Comparison of ENCODE assay signal across 27 cellular contexts in genomic region chr14:32559048-32559447, GRCh38.
DNase-seq lines count a peak whose midpoint lies in the region; ATAC-seq and TF ChIP-seq lines count a peak whose summit lies in the region.
"Had no signal": no experiment of that assay in that cellular context is flagged by ENCODE, and none has a peak within 500 bp of the region (broad histone marks: within the 10 kb centered on the region; RNA-seq: fewer than 3 reads in every experiment).

No MANE protein-coding gene starts in this region.

- no peak overlapping the region for H3K4me3 Mint-ChIP-seq in HFFc6
- H3K4me3 Mint-ChIP-seq: activated CD8-positive, alpha-beta T cell treated with anti-CD3 and anti-CD28 coated beads for 36 hours; activated naive CD8-positive, alpha-beta T cell treated with anti-CD3 and anti-CD28 coated beads for 36 hours had no signal

- H3K36me3 ChIP-seq in mucosa of descending colon (ENCODE audit: low read depth): no peaks in the 10 kb centered on the region
- no peaks in the 10 kb centered on the region for H3K36me3 ChIP-seq in left lung
- H3K36me3 ChIP-seq: ascending aorta, esophagus muscularis mucosa, neutrophil, SJCRH30, upper lobe of right lung had no signal

- no peaks in the 10 kb centered on the region for H3K27me3 Mint-ChIP-seq in HFFc6 (ENCODE audit: insufficient read depth)
- H3K27me3 Mint-ChIP-seq: activated CD8-positive, alpha-beta T cell treated with anti-CD3 and anti-CD28 coated beads for 36 hours; activated naive CD8-positive, alpha-beta T cell treated with anti-CD3 and anti-CD28 coated beads for 36 hours had no signal

- H3K4me1 Mint-ChIP-seq in HFFc6 (ENCODE audit: low read depth): peaks cover 9% of the 10 kb centered on the region
- H3K4me1 Mint-ChIP-seq: activated naive CD8-positive, alpha-beta T cell treated with anti-CD3 and anti-CD28 coated beads for 36 hours had no signal

- no peaks in the 10 kb centered on the region for H3K9me3 ChIP-seq in mucosa of descending colon
- H3K9me3 ChIP-seq in left lung: no peaks in the 10 kb centered on the region
- H3K9me3 ChIP-seq: ascending aorta, esophagus muscularis mucosa, neutrophil, SJCRH30, upper lobe of right lung had no signal

- H3K27ac ChIP-seq in cingulate gyrus (ENCODE audit: low read depth, low read length): peak overlapping the region; percentile 31
- no peak overlapping the region for H3K27ac ChIP-seq in left lung
- H3K27ac ChIP-seq: ascending aorta, C4-2B, neutrophil, SJCRH30, skin epidermis, upper lobe of right lung had no signal

- intact Hi-C loops in mucosa of descending colon (cut with DNase I, micrococcal nuclease) (no loop called here), left lung (cut with DNase I) (no loop called here)

- no peaks in the 10 kb centered on the region for H3K36me3 Mint-ChIP-seq in HFFc6 (ENCODE audit: low read depth)
- H3K36me3 Mint-ChIP-seq: activated naive CD8-positive, alpha-beta T cell treated with anti-CD3 and anti-CD28 coated beads for 36 hours had no signal

- H3K4me3 ChIP-seq in AG10803 (ENCODE audit: low read length): no peak overlapping the region
- no peak overlapping the region for H3K4me3 ChIP-seq in mucosa of descending colon
- H3K4me3 ChIP-seq in left lung: no peak overlapping the region
- H3K4me3 ChIP-seq: ascending aorta, esophagus muscularis mucosa, SJCRH30, skin epidermis, upper lobe of right lung had no signal

- no peak overlapping the region for H3K27ac Mint-ChIP-seq in HFFc6
- H3K27ac Mint-ChIP-seq: activated CD8-positive, alpha-beta T cell treated with anti-CD3 and anti-CD28 coated beads for 36 hours; activated naive CD8-positive, alpha-beta T cell treated with anti-CD3 and anti-CD28 coated beads for 36 hours had no signal

- TF ChIP-seq CTCF in AG10803 (conservative IDR thresholded peaks at IDR 0.05; ENCODE audit: low read length): no peak
- no peak for TF ChIP-seq CTCF in HFFc6 (IDR thresholded peaks at IDR 0.05)
- no peak for TF ChIP-seq CTCF in mucosa of descending colon (IDR thresholded peaks at IDR 0.05)
- no peak for TF ChIP-seq CTCF in left lung (IDR thresholded peaks at IDR 0.05)

- H3K4me1 ChIP-seq in mucosa of descending colon (ENCODE audit: low read depth) (no peaks in the 10 kb centered on the region), left lung (peaks cover 0 to 4% of the 10 kb centered on the region in 2 donors)
- H3K4me1 ChIP-seq: upper lobe of right lung had no signal

- DNase-seq in AG10803 (ENCODE audit: low read depth) (peak; percentile 47), HFFc6 (peak; percentile 36), mucosa of descending colon (no peak), GDM1 (lab: John Stamatoyannopoulos, UW) (no peak), left lung (no peak), NCI-H146 treated with DMSO at 0.1 percent for 48 hours (lab: John Stamatoyannopoulos, UW; ENCODE audit: unreplicated experiment) (no peak)
- DNase-seq: ACHN; activated CD4-positive, CD25-positive, alpha-beta regulatory T cell treated with anti-CD3 and anti-CD28 coated beads, Interleukin-2, amount 50 U/mL, for 72 hours; activated CD8-positive, alpha-beta T cell treated with anti-CD3 and anti-CD28 coated beads for 36 hours; activated naive CD8-positive, alpha-beta T cell treated with anti-CD3 and anti-CD28 coated beads for 36 hours; effector memory CD4-positive, alpha-beta T cell; islet precursor cell; NCI-H187; NCI-H524 treated with DMSO at 0.1 percent for 48 hours; NK-92 treated with Interleukin-12 subunit alpha and Interleukin-12 subunit beta, amount 100 ng/mL, for 24 hours; SJCRH30; stimulated activated CD4-positive, alpha-beta T cell treated with anti-CD3 and anti-CD28 coated beads, Interleukin-2, amount 100 ng/mL, for 24 hours; T-helper 1 cell; upper lobe of right lung had no signal

- peak; percentile 73 for ATAC-seq in mucosa of descending colon
- no peak for ATAC-seq in left lung
- no peak for ATAC-seq in HG03442 (IDR thresholded peaks at IDR 0.05; ENCODE audit: unreplicated experiment)
- ATAC-seq: activated CD8-positive, alpha-beta T cell treated with anti-CD3 and anti-CD28 coated beads for 36 hours; Panc1 had no signal

- H3K27me3 ChIP-seq in left lung: no peaks in the 10 kb centered on the region
- H3K27me3 ChIP-seq: ascending aorta, esophagus muscularis mucosa, neutrophil, SJCRH30, upper lobe of right lung had no signal

- H3K9me3 Mint-ChIP-seq in HFFc6: no peaks in the 10 kb centered on the region
- H3K9me3 Mint-ChIP-seq: activated CD8-positive, alpha-beta T cell treated with anti-CD3 and anti-CD28 coated beads for 36 hours; activated naive CD8-positive, alpha-beta T cell treated with anti-CD3 and anti-CD28 coated beads for 36 hours had no signal

Comparison
In these comparisons a context has a peak if more than half of its experiments do, and no peak if none do; other contexts are left out.
1. DNase-seq: peak in AG10803 (single experiment) and HFFc6 (single experiment); none in mucosa of descending colon (0 of 3), GDM1 (single experiment), left lung (0 of 2) and NCI-H146 treated with DMSO at 0.1 percent for 48 hours (single experiment).